In genomic region chr22:30248484-30248883, GRCh38 we compare ENCODE assay signal across 1 cellular context.
TF ChIP-seq lines count a peak whose summit lies in the region.

No MANE protein-coding gene starts in this region.

TF ChIP-seq in IMR-90, 13 proteins besides CTCF, POLR2A, EP300 and RAD21 (continued from another document):
- no peak for TF ChIP-seq ELK1 (IDR thresholded peaks at IDR 0.05; ENCODE audit: borderline replicate concordance, low read depth, low read length)
TF ChIP-seq in IMR-90: peak in this region for 0.
